ENCODE assay signal across 1 cellular context in genomic region chr1:14952626-14953314, GRCh38.
A peak's percentile ranks its signal among the peaks of the same experiment; 100 is the strongest.
TF ChIP-seq lines count a peak whose summit lies in the region.

No MANE protein-coding gene starts in this region.

TF ChIP-seq in HepG2, 621 proteins besides CTCF, POLR2A, EP300 and RAD21 (continued from another document and continues in another):
- TF ChIP-seq PATZ1 (CRISPR knock-in tag; IDR thresholded peaks at IDR 0.05) (peak; percentile 94), RARG (CRISPR knock-in tag; IDR thresholded peaks at IDR 0.05; ENCODE audit: low read depth) (no peak), ZNF292 (CRISPR knock-in tag; IDR thresholded peaks at IDR 0.05; ENCODE audit: borderline replicate concordance, low read depth) (peak; percentile 34; the same call in 1 of the 2 replicates), MNT (IDR thresholded peaks at IDR 0.05) (no peak), ZNF772 (CRISPR knock-in tag; IDR thresholded peaks at IDR 0.05) (peak; percentile 85; the same call in 1 of the 2 replicates), CBX2 (IDR thresholded peaks at IDR 0.05; ENCODE audit: low read depth, low read length) (no peak), CBX2 (CRISPR knock-in tag; IDR thresholded peaks at IDR 0.05; ENCODE audit: low read depth) (peak; percentile 59; the same call in 1 of the 2 replicates), CBX1 (IDR thresholded peaks at IDR 0.05; ENCODE audit: low read depth) (no peak), GTF2F1 (IDR thresholded peaks at IDR 0.05; ENCODE audit: low read length) (no peak), DNMT1 (CRISPR knock-in tag; IDR thresholded peaks at IDR 0.05) (peak; percentile 69), ZNF317 (CRISPR knock-in tag; IDR thresholded peaks at IDR 0.05) (peak; percentile 86), ZNF777 (CRISPR knock-in tag; IDR thresholded peaks at IDR 0.05) (0 out of 2 replicates have a peak, but pooled peaks have one; percentile 32), RNF219 (CRISPR knock-in tag; IDR thresholded peaks at IDR 0.05) (no peak), MED8 (CRISPR knock-in tag; IDR thresholded peaks at IDR 0.05; ENCODE audit: insufficient replicate concordance) (peak; percentile 99), TFAP4 (IDR thresholded peaks at IDR 0.05; ENCODE audit: borderline replicate concordance, low read depth) (peak; percentile 91), ZHX1 (CRISPR knock-in tag; IDR thresholded peaks at IDR 0.05; ENCODE audit: low read depth) (peak; percentile 63; the same call in 1 of the 2 replicates), ZBED4 (CRISPR knock-in tag; IDR thresholded peaks at IDR 0.05; ENCODE audit: borderline replicate concordance) (no peak; the same call in 1 of the 2 replicates), ZNF83 (CRISPR knock-in tag; IDR thresholded peaks at IDR 0.05; ENCODE audit: borderline replicate concordance) (peak; percentile 47; the same call in 1 of the 2 replicates), MTF1 (CRISPR knock-in tag; IDR thresholded peaks at IDR 0.05) (peak; percentile 30; the same call in 1 of the 2 replicates), NAIF1 (CRISPR knock-in tag; IDR thresholded peaks at IDR 0.05; ENCODE audit: borderline replicate concordance) (0 out of 2 replicates have a peak, but pooled peaks have one; percentile 26), NFAT5 (CRISPR knock-in tag; IDR thresholded peaks at IDR 0.05) (peak; percentile 74; the same call in 1 of the 2 replicates), ZNF281 (CRISPR knock-in tag; IDR thresholded peaks at IDR 0.05; ENCODE audit: borderline replicate concordance) (peak; percentile 65; the same call in 1 of the 2 replicates), FOXA1 (IDR thresholded peaks at IDR 0.05) (no peak), FOXA1 (CRISPR knock-in tag; IDR thresholded peaks at IDR 0.05) (peak; percentile 77), ZNF660 (CRISPR knock-in tag; IDR thresholded peaks at IDR 0.05; ENCODE audit: borderline replicate concordance, low read depth) (no peak), PHF21A (CRISPR knock-in tag; IDR thresholded peaks at IDR 0.05) (peak; percentile 97), GABPA (IDR thresholded peaks at IDR 0.05; ENCODE audit: low read depth, low read length) (no peak), GABPA (CRISPR knock-in tag; IDR thresholded peaks at IDR 0.05; ENCODE audit: low read depth) (peak; percentile 45; the same call in 1 of the 2 replicates), ZMYM4 (CRISPR knock-in tag; IDR thresholded peaks at IDR 0.05) (peak; percentile 75), TERF1 (CRISPR knock-in tag; IDR thresholded peaks at IDR 0.05) (0 out of 2 replicates have a peak, but pooled peaks have one; percentile 72), MAFF (IDR thresholded peaks at IDR 0.05; ENCODE audit: low read depth, low read length) (no peak), ZNF333 (CRISPR knock-in tag; IDR thresholded peaks at IDR 0.05; ENCODE audit: borderline replicate concordance) (peak; percentile 73)
